Comparison of ENCODE assay signal across 20 cellular contexts in the genomic region with DNA sequence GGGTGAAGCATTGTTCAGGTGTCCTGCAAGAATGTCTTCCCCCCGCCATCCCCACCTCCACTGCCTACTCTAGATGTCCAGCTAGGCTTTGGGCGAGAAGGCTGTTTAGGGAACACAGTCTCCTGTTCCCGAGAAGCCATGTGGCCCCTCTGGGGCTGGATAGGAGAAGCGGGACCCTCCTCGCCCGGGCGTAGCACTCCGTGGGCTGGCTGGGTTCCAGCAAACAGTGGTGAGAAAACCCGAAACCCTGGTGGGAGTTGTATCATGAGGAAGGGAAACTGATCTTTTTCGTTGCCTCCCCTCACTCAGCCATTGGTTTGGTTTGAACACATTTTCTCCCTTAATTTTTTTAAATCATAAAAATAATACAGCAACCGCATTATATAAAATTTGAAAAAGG. TPM values are rescaled to one million over a fixed set of nuclear protein-coding genes. Genes with fewer than 3 reads are reported as not detected.
DNase-seq lines count a peak whose midpoint lies in the region; ATAC-seq and TF ChIP-seq lines count a peak whose summit lies in the region.
"Had no signal": no experiment of that assay in that cellular context is flagged by ENCODE, and none has a peak within 500 bp of the region (broad histone marks: within the 10 kb centered on the region; RNA-seq: fewer than 3 reads in every experiment).

No MANE protein-coding gene starts in this region.

- H3K4me3 Mint-ChIP-seq in activated naive CD8-positive, alpha-beta T cell treated with anti-CD3 and anti-CD28 coated beads, Interleukin-2, amount 50 U/mL, for 24 hours, result no peak overlapping the region
- no peak overlapping the region for H3K4me3 Mint-ChIP-seq in endothelial cell (ENCODE audit: unreplicated experiment)
- H3K4me3 Mint-ChIP-seq: mesothelial cell of epicardium; natural killer cell treated with Interleukin-12 subunit alpha and Interleukin-12 subunit beta and Interleukin-15 and Interleukin-18, amount 100 ng/mL, for 72 hours; T-helper 17 cell had no signal

- peak; percentile 39 for ATAC-seq in activated naive CD8-positive, alpha-beta T cell treated with anti-CD3 and anti-CD28 coated beads, Interleukin-2, amount 50 U/mL, for 24 hours
- ATAC-seq: natural killer cell treated with Interleukin-12 subunit alpha and Interleukin-12 subunit beta and Interleukin-15 and Interleukin-18, amount 100 ng/mL, for 72 hours; right cardiac atrium; T-helper 17 cell had no signal

- H3K36me3 Mint-ChIP-seq in activated naive CD8-positive, alpha-beta T cell treated with anti-CD3 and anti-CD28 coated beads, Interleukin-2, amount 50 U/mL, for 24 hours (ENCODE audit: low read depth), result peaks cover 2% of the 10 kb centered on the region
- H3K36me3 Mint-ChIP-seq in endothelial cell (ENCODE audit: low read depth, unreplicated experiment), result no peaks in the 10 kb centered on the region
- H3K36me3 Mint-ChIP-seq: mesothelial cell of epicardium; natural killer cell treated with Interleukin-12 subunit alpha and Interleukin-12 subunit beta and Interleukin-15 and Interleukin-18, amount 100 ng/mL, for 72 hours had no signal

- DNase-seq in stimulated activated naive CD4-positive, alpha-beta T cell treated with Interleukin-2 at 50 U/mL for 16 hours (lab: John Stamatoyannopoulos, UW), result peak; percentile 15
- no peak for DNase-seq in stimulated activated naive CD4-positive, alpha-beta T cell (lab: John Stamatoyannopoulos, UW)
- DNase-seq in GM20000 (ENCODE audit: low spot score), result peak; percentile 53
- DNase-seq in activated naive CD8-positive, alpha-beta T cell treated with anti-CD3 and anti-CD28 coated beads, Interleukin-2, amount 50 U/mL, for 24 hours, result peak; percentile 56
- no peak for DNase-seq in endothelial cell (ENCODE audit: low spot score)
- DNase-seq in NCI-H69 (lab: John Stamatoyannopoulos, UW), result no peak
- no peak for DNase-seq in iPS-NIHi11 (ENCODE audit: low spot score)
- DNase-seq: cortex of kidney, GM23248, NCI-H1436 treated with DMSO at 0.1 percent for 48 hours, NCI-H774, ovary, PC-9, SJCRH30, T-helper 17 cell, trophoblast cell had no signal

- no peaks in the 10 kb centered on the region for H3K9me3 Mint-ChIP-seq in activated naive CD8-positive, alpha-beta T cell treated with anti-CD3 and anti-CD28 coated beads, Interleukin-2, amount 50 U/mL, for 24 hours
- H3K9me3 Mint-ChIP-seq in endothelial cell (ENCODE audit: unreplicated experiment), result no peaks in the 10 kb centered on the region
- H3K9me3 Mint-ChIP-seq: activated T-helper 2 cell treated with anti-CD3 and anti-CD28 coated beads, Interferon-gamma antibody, Interleukin-2, Interleukin-4, amounts not matched to agents 10 μg/mL and 5 μg/mL and 100 μg/mL, durations not matched to agents 14 hours and 24 hours and 36 hours; mesothelial cell of epicardium; natural killer cell treated with Interleukin-12 subunit alpha and Interleukin-12 subunit beta and Interleukin-15 and Interleukin-18, amount 100 ng/mL, for 72 hours had no signal

- TF ChIP-seq CTCF in GM20000 (IDR thresholded peaks at IDR 0.05; ENCODE audit: extremely low read depth, missing control alignments) (no peak), endothelial cell (IDR thresholded peaks at IDR 0.05; ENCODE audit: unreplicated experiment) (no peak)

- H3K4me1 Mint-ChIP-seq in activated naive CD8-positive, alpha-beta T cell treated with anti-CD3 and anti-CD28 coated beads, Interleukin-2, amount 50 U/mL, for 24 hours, result peaks cover 42% of the 10 kb centered on the region
- H3K4me1 Mint-ChIP-seq in endothelial cell (ENCODE audit: unreplicated experiment), result peaks cover 4% of the 10 kb centered on the region
- H3K4me1 Mint-ChIP-seq: mesothelial cell of epicardium had no signal

- peak overlapping the region; percentile 65 for H3K27ac Mint-ChIP-seq in activated naive CD8-positive, alpha-beta T cell treated with anti-CD3 and anti-CD28 coated beads, Interleukin-2, amount 50 U/mL, for 24 hours
- H3K27ac Mint-ChIP-seq in endothelial cell (ENCODE audit: unreplicated experiment), result no peak overlapping the region
- H3K27ac Mint-ChIP-seq: activated T-helper 2 cell treated with anti-CD3 and anti-CD28 coated beads, Interferon-gamma antibody, Interleukin-2, Interleukin-4, amounts not matched to agents 10 μg/mL and 5 μg/mL and 100 μg/mL, durations not matched to agents 14 hours and 24 hours and 36 hours; mesothelial cell of epicardium; T-helper 17 cell had no signal

- H3K27me3 Mint-ChIP-seq in activated naive CD8-positive, alpha-beta T cell treated with anti-CD3 and anti-CD28 coated beads, Interleukin-2, amount 50 U/mL, for 24 hours, result peaks cover 3% of the 10 kb centered on the region
- peaks cover 8% of the 10 kb centered on the region for H3K27me3 Mint-ChIP-seq in endothelial cell (ENCODE audit: unreplicated experiment)
- H3K27me3 Mint-ChIP-seq: natural killer cell treated with Interleukin-12 subunit alpha and Interleukin-12 subunit beta and Interleukin-15 and Interleukin-18, amount 100 ng/mL, for 72 hours had no signal

RNA-seq across cellular contexts. Expression of gene IRF8, which starts 56.6 kb away (rescaled TPM):
- total RNA-seq in endothelial cell (ENCODE audit: unreplicated experiment), result 1.5 TPM
- total RNA-seq: GM23248, PC-9, SJCRH30 had no signal

Comparison
In these comparisons a context has a peak if more than half of its experiments do, and no peak if none do; other contexts are left out.
1. DNase-seq: peak in stimulated activated naive CD4-positive, alpha-beta T cell treated with Interleukin-2 at 50 U/mL for 16 hours (single experiment), GM20000 (single experiment) and activated naive CD8-positive, alpha-beta T cell treated with anti-CD3 and anti-CD28 coated beads, Interleukin-2, amount 50 U/mL, for 24 hours (single experiment); none in stimulated activated naive CD4-positive, alpha-beta T cell (0 of 6), endothelial cell (single experiment), NCI-H69 (single experiment) and iPS-NIHi11 (single experiment).